In the genomic region with DNA sequence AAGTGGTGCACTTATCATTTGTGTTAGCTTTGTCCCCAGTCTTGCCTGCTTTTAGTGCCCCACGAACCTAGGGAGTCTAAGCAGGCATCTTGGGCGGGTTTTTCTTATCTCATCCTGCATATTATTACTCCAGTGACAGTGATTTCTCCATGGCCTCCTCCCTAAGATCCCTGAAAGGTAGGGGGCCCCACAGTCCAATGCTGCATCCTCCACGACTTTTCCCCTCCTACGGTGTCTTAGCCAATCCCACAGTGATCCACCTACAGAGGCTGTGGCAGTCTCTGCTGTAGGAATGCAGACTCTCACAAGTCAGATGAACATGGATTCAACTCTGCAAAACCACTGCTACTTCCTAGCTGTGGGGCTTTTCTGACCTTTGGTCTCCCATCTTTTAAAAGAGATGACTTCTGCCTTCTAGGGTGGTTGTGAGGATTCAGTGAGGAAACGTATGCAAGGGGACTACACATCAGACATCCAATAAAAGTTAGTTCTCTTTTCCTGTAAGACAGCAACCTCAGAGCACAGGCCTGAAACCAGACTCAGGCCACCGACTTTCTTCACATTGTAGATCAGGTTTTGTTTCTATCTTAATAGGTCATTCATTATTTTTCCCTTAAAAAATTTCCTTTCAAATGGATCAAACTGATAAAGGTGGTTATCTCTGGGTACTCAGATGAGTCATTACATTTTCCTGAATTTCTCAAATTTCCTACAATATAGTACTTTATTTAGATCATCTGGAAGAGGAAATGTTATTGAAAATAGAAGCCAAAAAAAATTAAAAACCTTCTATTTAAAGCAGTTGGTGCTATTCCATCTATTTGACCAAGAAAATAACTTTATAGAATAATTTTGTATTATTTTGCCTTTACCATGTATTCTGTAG, we compare ENCODE assay signal across 1 cellular context.
TF ChIP-seq lines count a peak whose summit lies in the region.

No MANE protein-coding gene starts in this region.

TF ChIP-seq in GM12878, 131 proteins besides CTCF, POLR2A, EP300 and RAD21:
- TF ChIP-seq NFIC (IDR thresholded peaks at IDR 0.05; ENCODE audit: low read depth, low read length) (peak; percentile 29; the same call in 1 of the 2 replicates), CHD1 (IDR thresholded peaks at IDR 0.05; ENCODE audit: low read depth, low read length) (no peak), RCOR1 (conservative IDR thresholded peaks at IDR 0.05; ENCODE audit: low read depth, low read length) (no peak), SMARCA5 (IDR thresholded peaks at IDR 0.05) (peak; percentile 75), ZNF687 (IDR thresholded peaks at IDR 0.05) (0 out of 2 replicates have a peak, but pooled peaks have one; percentile 38), IKZF1 (conservative IDR thresholded peaks at IDR 0.05) (peak; percentile 54; the same call in 1 of the 2 replicates), RELB (IDR thresholded peaks at IDR 0.05; ENCODE audit: low read depth) (peak; percentile 19; the same call in 1 of the 2 replicates), RUNX3 (IDR thresholded peaks at IDR 0.05; ENCODE audit: low read length) (peak; percentile 26), DPF2 (IDR thresholded peaks at IDR 0.05) (peak; percentile 56; the same call in 1 of the 2 replicates), ZNF274 (IDR thresholded peaks at IDR 0.05; ENCODE audit: insufficient read depth, insufficient read length) (no peak), EED (IDR thresholded peaks at IDR 0.05; ENCODE audit: low read depth) (0 out of 2 replicates have a peak, but pooled peaks have one; percentile 36), MTA3 (IDR thresholded peaks at IDR 0.05; ENCODE audit: borderline replicate concordance, low read length) (0 out of 2 replicates have a peak, but pooled peaks have one; percentile 41)
